8 cellular contexts compared by ENCODE assay signal in the genomic region with DNA sequence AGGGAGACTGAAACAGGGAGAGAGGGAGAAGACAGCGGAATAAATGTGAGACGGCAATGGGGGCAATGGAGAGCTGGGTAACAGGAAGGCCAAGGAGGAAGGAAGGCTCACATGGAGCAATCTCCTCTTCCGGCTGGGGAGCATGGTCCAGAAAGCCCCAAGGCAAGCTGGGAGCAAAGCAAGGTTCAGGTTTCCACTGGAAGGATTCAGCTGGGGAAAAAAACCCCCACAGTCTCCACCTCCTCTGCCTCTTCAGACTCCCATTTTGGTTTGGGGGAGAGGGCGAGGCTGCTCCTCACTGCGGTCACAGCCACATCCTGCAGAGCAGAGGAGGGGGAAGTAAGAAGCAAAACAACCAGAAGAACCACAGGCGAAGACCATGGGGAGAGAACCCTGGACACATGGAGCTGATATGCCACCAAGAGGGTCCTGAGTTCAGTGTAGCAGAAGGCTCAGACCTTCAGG. TPM values are rescaled to one million over a fixed set of nuclear protein-coding genes. Genes with fewer than 3 reads are reported as not detected.
A peak's percentile ranks its signal among the peaks of the same experiment; 100 is the strongest.
DNase-seq lines count a peak whose midpoint lies in the region; ATAC-seq and TF ChIP-seq lines count a peak whose summit lies in the region.

No MANE protein-coding gene starts in this region.

- in situ Hi-C loops in GM13977 (cut with MboI; ENCODE audit: low pct_unique_long_range_greater_than_20kb, low sequenced_read_pairs, unreplicated experiment), result no loop called here

- H3K36me3 Mint-ChIP-seq in activated naive CD4-positive, alpha-beta T cell treated with anti-CD3 and anti-CD28 coated beads for 36 hours (ENCODE audit: low read depth), result peaks cover 29% of the 10 kb centered on the region
- no peaks in the 10 kb centered on the region for H3K36me3 Mint-ChIP-seq in natural killer cell treated with Interleukin-12 subunit alpha and Interleukin-12 subunit beta and Interleukin-15 and Interleukin-18, amount 100 ng/mL, for 72 hours

- peak; percentile 68 to 80 for ATAC-seq in natural killer cell treated with Interleukin-12 subunit alpha and Interleukin-12 subunit beta and Interleukin-15 and Interleukin-18, amount 100 ng/mL, for 72 hours
- no peak for ATAC-seq in GM18873 (IDR thresholded peaks at IDR 0.05; ENCODE audit: low FRiP score, unreplicated experiment)

- no peak for TF ChIP-seq CTCF in GM13977 (IDR thresholded peaks at IDR 0.05; ENCODE audit: extremely low read depth, insufficient read depth, missing control alignments)

- intact Hi-C loops in activated naive CD4-positive, alpha-beta T cell treated with anti-CD3 and anti-CD28 coated beads for 36 hours (cut with micrococcal nuclease), result loop anchor here (2.0 to 5.0 kb wide), 2 partner anchors 545 to 596 kb away; no protein-coding TSS in a partner anchor

- H3K27ac Mint-ChIP-seq in activated naive CD4-positive, alpha-beta T cell treated with anti-CD3 and anti-CD28 coated beads for 36 hours, result peak overlapping the region; percentile 98
- H3K27ac Mint-ChIP-seq in natural killer cell treated with Interleukin-12 subunit alpha and Interleukin-12 subunit beta and Interleukin-15 and Interleukin-18, amount 100 ng/mL, for 72 hours, result peak overlapping the region; percentile 93 to 94

- peak overlapping the region; percentile 97 for H3K4me3 Mint-ChIP-seq in activated naive CD4-positive, alpha-beta T cell treated with anti-CD3 and anti-CD28 coated beads for 36 hours
- peak overlapping the region; percentile 99 for H3K4me3 Mint-ChIP-seq in natural killer cell treated with Interleukin-12 subunit alpha and Interleukin-12 subunit beta and Interleukin-15 and Interleukin-18, amount 100 ng/mL, for 72 hours

- no peaks in the 10 kb centered on the region for H3K27me3 Mint-ChIP-seq in activated naive CD4-positive, alpha-beta T cell treated with anti-CD3 and anti-CD28 coated beads for 36 hours (ENCODE audit: low read depth)
- H3K27me3 Mint-ChIP-seq in natural killer cell treated with Interleukin-12 subunit alpha and Interleukin-12 subunit beta and Interleukin-15 and Interleukin-18, amount 100 ng/mL, for 72 hours, result no peaks in the 10 kb centered on the region

- H3K9me3 ChIP-seq in MG63, result no peaks in the 10 kb centered on the region

- no peaks in the 10 kb centered on the region for H3K27me3 ChIP-seq in MG63

- DNase-seq in CMK (ENCODE audit: low read depth) (peak; percentile 90), OCI-M2 (lab: John Stamatoyannopoulos, UW; ENCODE audit: unreplicated experiment) (peak; percentile 51), GM13977 (ENCODE audit: low spot score) (no peak), NK-92 (lab: John Stamatoyannopoulos, UW; ENCODE audit: unreplicated experiment) (no peak), MG63 (no peak)
- DNase-seq in activated naive CD4-positive, alpha-beta T cell treated with anti-CD3 and anti-CD28 coated beads for 36 hours, result peak; percentile 86
- DNase-seq in natural killer cell treated with Interleukin-12 subunit alpha and Interleukin-12 subunit beta and Interleukin-15 and Interleukin-18, amount 100 ng/mL, for 72 hours (ENCODE audit: low spot score), result peak; percentile 80

- H3K4me1 Mint-ChIP-seq in activated naive CD4-positive, alpha-beta T cell treated with anti-CD3 and anti-CD28 coated beads for 36 hours (ENCODE audit: low read depth), result peaks cover 46% of the 10 kb centered on the region
- peaks cover 41% of the 10 kb centered on the region in 2 donors for H3K4me1 Mint-ChIP-seq in natural killer cell treated with Interleukin-12 subunit alpha and Interleukin-12 subunit beta and Interleukin-15 and Interleukin-18, amount 100 ng/mL, for 72 hours (ENCODE audit: low read depth in 2 of 2)

- H3K36me3 ChIP-seq in MG63, result peaks cover 35% of the 10 kb centered on the region

- no peak overlapping the region for H3K4me3 ChIP-seq in MG63

- no peaks in the 10 kb centered on the region for H3K9me3 Mint-ChIP-seq in activated naive CD4-positive, alpha-beta T cell treated with anti-CD3 and anti-CD28 coated beads for 36 hours
- no peaks in the 10 kb centered on the region for H3K9me3 Mint-ChIP-seq in natural killer cell treated with Interleukin-12 subunit alpha and Interleukin-12 subunit beta and Interleukin-15 and Interleukin-18, amount 100 ng/mL, for 72 hours

- CTCF ChIA-PET in activated naive CD4-positive, alpha-beta T cell treated with anti-CD3 and anti-CD28 coated beads for 36 hours (lab: Charles Lee), result interaction anchor here (0.6 to 10.0 kb wide), 19 partner anchors 10 to 183 kb away, joined by 3 to 255 read pairs (median 4); a partner anchor contains a TSS

RNA-seq across cellular contexts. Expression of a gene that starts 0.7 kb away (rescaled TPM):
- 10 to 100 TPM in 1 of 2 experiments, 1 to 10 TPM in 1; 9.6 to 10.5 TPM for total RNA-seq in activated naive CD4-positive, alpha-beta T cell treated with anti-CD3 and anti-CD28 coated beads for 36 hours
- 10 to 100 TPM; 10.2 to 16.8 TPM for total RNA-seq in natural killer cell treated with Interleukin-12 subunit alpha and Interleukin-12 subunit beta and Interleukin-15 and Interleukin-18, amount 100 ng/mL, for 72 hours
- total RNA-seq in MG63 (2014; rRNA removed; shearing (Covaris generic); ENCODE audit: low replicate concordance), result not detected in 2 replicates

RNA-seq across cellular contexts. Expression of a gene that starts 8.6 kb away (rescaled TPM):
- total RNA-seq in activated naive CD4-positive, alpha-beta T cell treated with anti-CD3 and anti-CD28 coated beads for 36 hours, result 1 to 10 TPM; 4.5 to 4.8 TPM
- 1 to 10 TPM; 5.0 to 6.3 TPM for total RNA-seq in natural killer cell treated with Interleukin-12 subunit alpha and Interleukin-12 subunit beta and Interleukin-15 and Interleukin-18, amount 100 ng/mL, for 72 hours
- 2.0 and 11.4 TPM in 2 replicates for total RNA-seq in MG63 (2014; rRNA removed; shearing (Covaris generic); ENCODE audit: low replicate concordance)

RNA-seq across cellular contexts. Expression of a gene that starts 8.8 kb away (rescaled TPM):
- total RNA-seq in activated naive CD4-positive, alpha-beta T cell treated with anti-CD3 and anti-CD28 coated beads for 36 hours, result 10 to 100 TPM; 60.5 to 64.2 TPM
- 10 to 100 TPM; 55.2 to 63.2 TPM for total RNA-seq in natural killer cell treated with Interleukin-12 subunit alpha and Interleukin-12 subunit beta and Interleukin-15 and Interleukin-18, amount 100 ng/mL, for 72 hours
- 43.1 and 69.6 TPM in 2 replicates for total RNA-seq in MG63 (2014; rRNA removed; shearing (Covaris generic); ENCODE audit: low replicate concordance)

RNA-seq across cellular contexts. Expression of a gene that starts 10.7 kb away (rescaled TPM):
- 1 to 10 TPM; 1.5 to 1.6 TPM for total RNA-seq in activated naive CD4-positive, alpha-beta T cell treated with anti-CD3 and anti-CD28 coated beads for 36 hours
- 1 to 10 TPM in 1 of 2 donors, under 1 TPM in 1; 0.90 to 2.9 TPM for total RNA-seq in natural killer cell treated with Interleukin-12 subunit alpha and Interleukin-12 subunit beta and Interleukin-15 and Interleukin-18, amount 100 ng/mL, for 72 hours
- 1.4 TPM in 1 of 2 replicates, not detected in the other for total RNA-seq in MG63 (2014; rRNA removed; shearing (Covaris generic); ENCODE audit: low replicate concordance)

RNA-seq across cellular contexts. Expression of a gene that starts 18.7 kb away (rescaled TPM):
- total RNA-seq in activated naive CD4-positive, alpha-beta T cell treated with anti-CD3 and anti-CD28 coated beads for 36 hours, result 1 to 10 TPM in 1 of 2 experiments, under 1 TPM in 1; 0.98 to 1.1 TPM
- total RNA-seq in natural killer cell treated with Interleukin-12 subunit alpha and Interleukin-12 subunit beta and Interleukin-15 and Interleukin-18, amount 100 ng/mL, for 72 hours, result 1 to 10 TPM; 1.2 to 5.3 TPM
- not detected in 2 replicates for total RNA-seq in MG63 (2014; rRNA removed; shearing (Covaris generic); ENCODE audit: low replicate concordance)

Comparison
In these comparisons a context has a peak if more than half of its experiments do, and no peak if none do; other contexts are left out.
1. DNase-seq: peak in CMK (single experiment), OCI-M2 (single experiment), activated naive CD4-positive, alpha-beta T cell treated with anti-CD3 and anti-CD28 coated beads for 36 hours (single experiment) and natural killer cell treated with Interleukin-12 subunit alpha and Interleukin-12 subunit beta and Interleukin-15 and Interleukin-18, amount 100 ng/mL, for 72 hours (single experiment); none in GM13977 (single experiment), NK-92 (single experiment) and MG63 (single experiment).
2. RNA of a gene that starts 0.7 kb away (total RNA-seq): 10.2 to 16.8 TPM in natural killer cell treated with Interleukin-12 subunit alpha and Interleukin-12 subunit beta and Interleukin-15 and Interleukin-18, amount 100 ng/mL, for 72 hours and 9.6 to 10.5 TPM in activated naive CD4-positive, alpha-beta T cell treated with anti-CD3 and anti-CD28 coated beads for 36 hours; not detected in MG63; every median in the first group is over 10 times any median in the second.